ENCODE assay signal across 7 cellular contexts in genomic region chr11:117208710-117209109, GRCh38. TPM values are rescaled to one million over a fixed set of nuclear protein-coding genes. Genes with fewer than 3 reads are reported as not detected.
DNase-seq lines count a peak whose midpoint lies in the region; ATAC-seq and TF ChIP-seq lines count a peak whose summit lies in the region.
"Not testable (repeated sequence)": the region's sequence is repeated elsewhere in the genome, so short reads cannot be mapped to it uniquely, and the experiment has no call there.

No MANE protein-coding gene starts in this region.

- not testable (repeated sequence) for TF ChIP-seq EP300 in esophagus muscularis mucosa (IDR thresholded peaks at IDR 0.05)

- H3K4me3 ChIP-seq in cardiac fibroblast (replicated peaks in 1 of 2; ENCODE audit: low read depth in 2 of 2, low read length in 2 of 2); esophagus muscularis mucosa; mesendoderm (ENCODE audit: low read length): not testable (repeated sequence)

- not testable (repeated sequence) for H4K5ac ChIP-seq in mesendoderm (ENCODE audit: low read length)

- not testable (repeated sequence) for H3K9me3 Mint-ChIP-seq in HFFc6; activated CD4-positive, alpha-beta T cell treated with anti-CD3 and anti-CD28 coated beads for 36 hours (ENCODE audit: low read depth)

- H3K36me3 Mint-ChIP-seq in HFFc6 (ENCODE audit: low read depth) = peaks cover 25% of the 10 kb centered on the region
- H3K36me3 Mint-ChIP-seq in activated CD4-positive, alpha-beta T cell treated with anti-CD3 and anti-CD28 coated beads for 36 hours (ENCODE audit: low read depth) = peaks cover 35% of the 10 kb centered on the region

- H3K79me2 ChIP-seq in mesendoderm (ENCODE audit: control insufficient read depth, insufficient read depth, low read length) = not testable (repeated sequence)

- peak overlapping the region in 3 of 4 donors; percentile 40 to 67 (median 55) for H3K27ac ChIP-seq in esophagus muscularis mucosa (replicated peaks in 1 of 4)
- not testable (repeated sequence) for H3K27ac ChIP-seq in mesendoderm (ENCODE audit: low read depth, low read length)

- peak; percentile 26; the same call in 1 of the 2 replicates for TF ChIP-seq CTCF in HFFc6 (IDR thresholded peaks at IDR 0.05)
- TF ChIP-seq CTCF in cardiac fibroblast (IDR thresholded peaks at IDR 0.05; ENCODE audit: low read depth, low read length) = not testable (repeated sequence)
- peak in 2 of 3 experiments; percentile 23 to 31 for TF ChIP-seq CTCF in esophagus muscularis mucosa (IDR thresholded peaks at IDR 0.05)

- H3K36me3 ChIP-seq in esophagus muscularis mucosa = peaks cover 15 to 52% (median 36%) of the 10 kb centered on the region in 4 donors
- H3K36me3 ChIP-seq in mesendoderm (ENCODE audit: control insufficient read depth, insufficient read depth, low read length) = not testable (repeated sequence)

- TF ChIP-seq POLR2A in esophagus muscularis mucosa (IDR thresholded peaks at IDR 0.05; ENCODE audit: low read depth) = not testable (repeated sequence)

- H2BK15ac ChIP-seq in mesendoderm (replicated peaks; ENCODE audit: low read depth) = not testable (repeated sequence)

- not testable (repeated sequence) for H3K27ac Mint-ChIP-seq in HFFc6; activated CD4-positive, alpha-beta T cell treated with anti-CD3 and anti-CD28 coated beads for 36 hours

- not testable (repeated sequence) for H3K4me2 ChIP-seq in mesendoderm (ENCODE audit: low read length)

- H3K56ac ChIP-seq in mesendoderm (ENCODE audit: low read length) = not testable (repeated sequence)

- H3K4me1 ChIP-seq in esophagus muscularis mucosa = peaks cover 17 to 34% (median 32%) of the 10 kb centered on the region in 4 donors
- H3K4me1 ChIP-seq in mesendoderm (ENCODE audit: control insufficient read depth, low read depth, low read length) = not testable (repeated sequence)

- H4K8ac ChIP-seq in mesendoderm (ENCODE audit: low read depth, low read length) = not testable (repeated sequence)

- 47% methylated on average over 3 of the region's 13 CpGs for WGBS in esophagus muscularis mucosa
- no CpG with 5 or more reads among the region's 13 CpGs for WGBS in mesendoderm (ENCODE audit: extremely low coverage, insufficient coverage, low lambda C conversion rate)

- not testable (repeated sequence) for ATAC-seq in activated CD4-positive, alpha-beta T cell treated with anti-CD3 and anti-CD28 coated beads for 36 hours

- not testable (repeated sequence) for H3K4ac ChIP-seq in mesendoderm (ENCODE audit: low read depth, low read length)

- not testable (repeated sequence) for H3K27me3 ChIP-seq in esophagus muscularis mucosa; mesendoderm (ENCODE audit: insufficient read depth, low read length, poor library complexity)

- not testable (repeated sequence) for H3K9ac ChIP-seq in mesendoderm (ENCODE audit: low read length)

- not testable (repeated sequence) for H2BK120ac ChIP-seq in mesendoderm (ENCODE audit: low read depth, low read length)

- H2AK5ac ChIP-seq in mesendoderm (ENCODE audit: low read length) = not testable (repeated sequence)

- DNase-seq in ELF-1 (ENCODE audit: low read depth, low spot score) (peak; percentile 55), cardiac fibroblast (ENCODE audit: low read depth in 2 of 2) (peak; percentile 40), mesendoderm (peak; percentile 67)
- DNase-seq in HFFc6; esophagus muscularis mucosa (ENCODE audit: extremely low spot score): not testable (repeated sequence)
- peak; percentile 20 for DNase-seq in activated CD4-positive, alpha-beta T cell treated with anti-CD3 and anti-CD28 coated beads for 36 hours
- DNase-seq in stimulated activated CD8-positive, alpha-beta memory T cell treated with anti-CD3 and anti-CD28 coated beads, Interleukin-4, amount 100 ng/mL, for 48 hours = peak; percentile 53

- H3K9me3 ChIP-seq in esophagus muscularis mucosa = not testable (repeated sequence)

- not testable (repeated sequence) for H3K18ac ChIP-seq in mesendoderm (ENCODE audit: low read length)

- H3K27me3 Mint-ChIP-seq in HFFc6 (ENCODE audit: insufficient read depth) = peaks cover 17% of the 10 kb centered on the region
- H3K27me3 Mint-ChIP-seq in activated CD4-positive, alpha-beta T cell treated with anti-CD3 and anti-CD28 coated beads for 36 hours = not testable (repeated sequence)

- intact Hi-C loops in activated CD4-positive, alpha-beta T cell treated with anti-CD3 and anti-CD28 coated beads for 36 hours (cut with DNase I, micrococcal nuclease); esophagus muscularis mucosa (cut with DNase I): not testable (repeated sequence)

- not testable (repeated sequence) for H2BK5ac ChIP-seq in mesendoderm (ENCODE audit: low read length)

- peaks cover 25% of the 10 kb centered on the region for H3K4me1 Mint-ChIP-seq in HFFc6 (ENCODE audit: low read depth)
- H3K4me1 Mint-ChIP-seq in activated CD4-positive, alpha-beta T cell treated with anti-CD3 and anti-CD28 coated beads for 36 hours = not testable (repeated sequence)

- H3K23ac ChIP-seq in mesendoderm (ENCODE audit: low read length) = not testable (repeated sequence)

- CTCF ChIA-PET in activated CD4-positive, alpha-beta T cell treated with anti-CD3 and anti-CD28 coated beads for 36 hours (lab: Charles Lee) = not testable (repeated sequence)

- not testable (repeated sequence) for H3K79me1 ChIP-seq in mesendoderm (ENCODE audit: low read length)

- POLR2A ChIA-PET in activated CD4-positive, alpha-beta T cell treated with anti-CD3 and anti-CD28 coated beads for 36 hours (lab: Charles Lee) = not testable (repeated sequence)

- H3K4me3 Mint-ChIP-seq in HFFc6; activated CD4-positive, alpha-beta T cell treated with anti-CD3 and anti-CD28 coated beads for 36 hours: not testable (repeated sequence)

RNA-seq across cellular contexts. Expression of gene TAGLN, which starts 9.5 kb away (rescaled TPM):
- 1,000 to 10,000 TPM; 1,668 to 2,517 (median 1,780) TPM for total RNA-seq in HFFc6 (2021; fragmentation: NEBNext Ultra II Directional; extraction: Animal tissue kit (Norgen Biotek cat#: 25700))
- total RNA-seq in activated CD4-positive, alpha-beta T cell treated with anti-CD3 and anti-CD28 coated beads for 36 hours = 1 to 10 TPM; 1.6 to 2.0 TPM
- over 10,000 TPM; 12,513 to 19,293 (median 14,679) TPM for total RNA-seq in esophagus muscularis mucosa
- polyA plus RNA-seq in mesendoderm (2013, experiment 1 of 2) = 928 TPM
- polyA plus RNA-seq in mesendoderm (2013, experiment 2 of 2) = 989 TPM

RNA-seq across cellular contexts. Expression of gene PCSK7, which starts 23.2 kb away (rescaled TPM):
- 10 to 100 TPM; 64.1 to 73.6 (median 68.0) TPM for total RNA-seq in HFFc6 (2021; fragmentation: NEBNext Ultra II Directional; extraction: Animal tissue kit (Norgen Biotek cat#: 25700))
- total RNA-seq in activated CD4-positive, alpha-beta T cell treated with anti-CD3 and anti-CD28 coated beads for 36 hours = 10 to 100 TPM; 95.0 to 96.2 TPM
- total RNA-seq in esophagus muscularis mucosa = 10 to 100 TPM; 27.8 to 43.7 (median 31.9) TPM
- polyA plus RNA-seq in mesendoderm (2013, experiment 1 of 2) = 15.6 TPM
- 15.8 TPM for polyA plus RNA-seq in mesendoderm (2013, experiment 2 of 2)

RNA-seq across cellular contexts. Expression of gene RNF214, which starts 23.8 kb away (rescaled TPM):
- total RNA-seq in HFFc6 (2021; fragmentation: NEBNext Ultra II Directional; extraction: Animal tissue kit (Norgen Biotek cat#: 25700)) = 10 to 100 TPM; 17.7 to 25.6 (median 22.1) TPM
- 10 to 100 TPM; 19.3 to 24.6 TPM for total RNA-seq in activated CD4-positive, alpha-beta T cell treated with anti-CD3 and anti-CD28 coated beads for 36 hours
- 10 to 100 TPM; 12.4 to 21.5 (median 18.4) TPM for total RNA-seq in esophagus muscularis mucosa
- 16.9 TPM for polyA plus RNA-seq in mesendoderm (2013, experiment 1 of 2)
- polyA plus RNA-seq in mesendoderm (2013, experiment 2 of 2) = 16.0 TPM

RNA-seq across cellular contexts. Expression of gene SIDT2, which starts 30.2 kb away (rescaled TPM):
- 10 to 100 TPM; 33.9 to 53.9 (median 37.7) TPM for total RNA-seq in HFFc6 (2021; fragmentation: NEBNext Ultra II Directional; extraction: Animal tissue kit (Norgen Biotek cat#: 25700))
- total RNA-seq in activated CD4-positive, alpha-beta T cell treated with anti-CD3 and anti-CD28 coated beads for 36 hours = 10 to 100 TPM; 21.5 to 23.7 TPM
- total RNA-seq in esophagus muscularis mucosa = 10 to 100 TPM; 26.5 to 34.1 (median 29.3) TPM
- polyA plus RNA-seq in mesendoderm (2013, experiment 1 of 2) = 9.6 TPM
- polyA plus RNA-seq in mesendoderm (2013, experiment 2 of 2) = 8.7 TPM

Comparison
In these comparisons a context has a peak if more than half of its experiments do, and no peak if none do; other contexts are left out.
1. RNA of gene TAGLN, which starts 9.5 kb away (total RNA-seq): 12,513 to 19,293 TPM in esophagus muscularis mucosa and 1,668 to 2,517 TPM in HFFc6; 1.6 to 2.0 TPM in activated CD4-positive, alpha-beta T cell treated with anti-CD3 and anti-CD28 coated beads for 36 hours; every median in the first group is over 100 times any median in the second.